In the genomic region with DNA sequence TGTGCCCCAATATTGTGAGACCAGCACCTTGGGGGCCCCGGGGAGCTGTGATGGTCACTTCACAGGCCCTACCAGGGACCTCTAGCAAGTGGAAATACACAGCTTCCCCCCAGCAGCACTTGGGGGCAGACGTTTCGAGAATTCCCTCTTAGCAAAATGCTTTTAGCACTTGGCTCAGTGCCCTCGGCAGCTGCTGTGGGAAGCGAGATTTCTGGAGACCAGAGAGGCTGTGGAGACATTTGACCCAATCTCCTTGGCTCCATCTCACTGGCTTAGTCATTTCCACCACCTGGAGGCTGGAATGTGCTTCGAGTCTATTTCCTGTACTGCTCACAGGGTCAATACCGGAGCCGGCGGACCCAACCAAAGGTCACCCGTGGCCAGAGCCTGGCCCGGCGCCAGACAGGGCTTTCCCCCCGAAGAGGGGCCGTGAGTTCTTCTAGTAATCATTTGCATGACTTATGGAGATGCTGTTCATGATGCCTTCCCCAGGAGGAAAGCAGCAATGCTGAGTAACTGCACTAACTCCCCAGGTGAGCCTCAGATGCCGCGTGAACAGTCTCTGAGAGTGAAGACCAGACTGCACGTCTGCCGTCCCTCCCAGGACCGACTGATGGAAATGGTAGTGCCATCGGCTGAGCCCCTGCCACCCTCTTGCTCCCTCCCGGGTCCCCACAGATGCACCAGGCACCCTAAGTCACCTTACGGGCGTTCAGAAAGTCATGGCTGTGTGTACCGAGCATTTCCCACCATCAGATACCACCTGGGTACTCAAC, we compare ENCODE assay signal across 1 cellular context.
TF ChIP-seq lines count a peak whose summit lies in the region.

No MANE protein-coding gene starts in this region.

TF ChIP-seq in HepG2, 621 proteins besides CTCF, POLR2A, EP300 and RAD21 (continued from another document and continues in another):
- TF ChIP-seq, protein P1, sequence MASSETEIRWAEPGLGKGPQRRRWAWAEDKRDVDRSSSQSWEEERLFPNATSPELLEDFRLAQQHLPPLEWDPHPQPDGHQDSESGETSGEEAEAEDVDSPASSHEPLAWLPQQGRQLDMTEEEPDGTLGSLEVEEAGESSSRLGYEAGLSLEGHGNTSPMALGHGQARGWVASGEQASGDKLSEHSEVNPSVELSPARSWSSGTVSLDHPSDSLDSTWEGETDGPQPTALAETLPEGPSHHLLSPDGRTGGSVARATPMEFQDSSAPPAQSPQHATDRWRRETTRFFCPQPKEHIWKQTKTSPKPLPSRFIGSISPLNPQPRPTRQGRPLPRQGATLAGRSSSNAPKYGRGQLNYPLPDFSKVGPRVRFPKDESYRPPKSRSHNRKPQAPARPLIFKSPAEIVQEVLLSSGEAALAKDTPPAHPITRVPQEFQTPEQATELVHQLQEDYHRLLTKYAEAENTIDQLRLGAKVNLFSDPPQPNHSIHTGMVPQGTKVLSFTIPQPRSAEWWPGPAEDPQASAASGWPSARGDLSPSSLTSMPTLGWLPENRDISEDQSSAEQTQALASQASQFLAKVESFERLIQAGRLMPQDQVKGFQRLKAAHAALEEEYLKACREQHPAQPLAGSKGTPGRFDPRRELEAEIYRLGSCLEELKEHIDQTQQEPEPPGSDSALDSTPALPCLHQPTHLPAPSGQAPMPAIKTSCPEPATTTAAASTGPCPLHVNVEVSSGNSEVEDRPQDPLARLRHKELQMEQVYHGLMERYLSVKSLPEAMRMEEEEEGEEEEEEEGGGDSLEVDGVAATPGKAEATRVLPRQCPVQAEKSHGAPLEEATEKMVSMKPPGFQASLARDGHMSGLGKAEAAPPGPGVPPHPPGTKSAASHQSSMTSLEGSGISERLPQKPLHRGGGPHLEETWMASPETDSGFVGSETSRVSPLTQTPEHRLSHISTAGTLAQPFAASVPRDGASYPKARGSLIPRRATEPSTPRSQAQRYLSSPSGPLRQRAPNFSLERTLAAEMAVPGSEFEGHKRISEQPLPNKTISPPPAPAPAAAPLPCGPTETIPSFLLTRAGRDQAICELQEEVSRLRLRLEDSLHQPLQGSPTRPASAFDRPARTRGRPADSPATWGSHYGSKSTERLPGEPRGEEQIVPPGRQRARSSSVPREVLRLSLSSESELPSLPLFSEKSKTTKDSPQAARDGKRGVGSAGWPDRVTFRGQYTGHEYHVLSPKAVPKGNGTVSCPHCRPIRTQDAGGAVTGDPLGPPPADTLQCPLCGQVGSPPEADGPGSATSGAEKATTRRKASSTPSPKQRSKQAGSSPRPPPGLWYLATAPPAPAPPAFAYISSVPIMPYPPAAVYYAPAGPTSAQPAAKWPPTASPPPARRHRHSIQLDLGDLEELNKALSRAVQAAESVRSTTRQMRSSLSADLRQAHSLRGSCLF (CRISPR knock-in tag; IDR thresholded peaks at IDR 0.05; ENCODE audit: borderline replicate concordance), result no peak
- peak; percentile 31 for TF ChIP-seq U2AF1 (optimal IDR thresholded peaks at IDR 0.05; ENCODE audit: low read depth, low read length)
- TF ChIP-seq ATF1 (CRISPR knock-in tag; IDR thresholded peaks at IDR 0.05), result no peak
- TF ChIP-seq MYNN (CRISPR knock-in tag; IDR thresholded peaks at IDR 0.05; ENCODE audit: low read depth), result no peak
- TF ChIP-seq, protein P2, sequence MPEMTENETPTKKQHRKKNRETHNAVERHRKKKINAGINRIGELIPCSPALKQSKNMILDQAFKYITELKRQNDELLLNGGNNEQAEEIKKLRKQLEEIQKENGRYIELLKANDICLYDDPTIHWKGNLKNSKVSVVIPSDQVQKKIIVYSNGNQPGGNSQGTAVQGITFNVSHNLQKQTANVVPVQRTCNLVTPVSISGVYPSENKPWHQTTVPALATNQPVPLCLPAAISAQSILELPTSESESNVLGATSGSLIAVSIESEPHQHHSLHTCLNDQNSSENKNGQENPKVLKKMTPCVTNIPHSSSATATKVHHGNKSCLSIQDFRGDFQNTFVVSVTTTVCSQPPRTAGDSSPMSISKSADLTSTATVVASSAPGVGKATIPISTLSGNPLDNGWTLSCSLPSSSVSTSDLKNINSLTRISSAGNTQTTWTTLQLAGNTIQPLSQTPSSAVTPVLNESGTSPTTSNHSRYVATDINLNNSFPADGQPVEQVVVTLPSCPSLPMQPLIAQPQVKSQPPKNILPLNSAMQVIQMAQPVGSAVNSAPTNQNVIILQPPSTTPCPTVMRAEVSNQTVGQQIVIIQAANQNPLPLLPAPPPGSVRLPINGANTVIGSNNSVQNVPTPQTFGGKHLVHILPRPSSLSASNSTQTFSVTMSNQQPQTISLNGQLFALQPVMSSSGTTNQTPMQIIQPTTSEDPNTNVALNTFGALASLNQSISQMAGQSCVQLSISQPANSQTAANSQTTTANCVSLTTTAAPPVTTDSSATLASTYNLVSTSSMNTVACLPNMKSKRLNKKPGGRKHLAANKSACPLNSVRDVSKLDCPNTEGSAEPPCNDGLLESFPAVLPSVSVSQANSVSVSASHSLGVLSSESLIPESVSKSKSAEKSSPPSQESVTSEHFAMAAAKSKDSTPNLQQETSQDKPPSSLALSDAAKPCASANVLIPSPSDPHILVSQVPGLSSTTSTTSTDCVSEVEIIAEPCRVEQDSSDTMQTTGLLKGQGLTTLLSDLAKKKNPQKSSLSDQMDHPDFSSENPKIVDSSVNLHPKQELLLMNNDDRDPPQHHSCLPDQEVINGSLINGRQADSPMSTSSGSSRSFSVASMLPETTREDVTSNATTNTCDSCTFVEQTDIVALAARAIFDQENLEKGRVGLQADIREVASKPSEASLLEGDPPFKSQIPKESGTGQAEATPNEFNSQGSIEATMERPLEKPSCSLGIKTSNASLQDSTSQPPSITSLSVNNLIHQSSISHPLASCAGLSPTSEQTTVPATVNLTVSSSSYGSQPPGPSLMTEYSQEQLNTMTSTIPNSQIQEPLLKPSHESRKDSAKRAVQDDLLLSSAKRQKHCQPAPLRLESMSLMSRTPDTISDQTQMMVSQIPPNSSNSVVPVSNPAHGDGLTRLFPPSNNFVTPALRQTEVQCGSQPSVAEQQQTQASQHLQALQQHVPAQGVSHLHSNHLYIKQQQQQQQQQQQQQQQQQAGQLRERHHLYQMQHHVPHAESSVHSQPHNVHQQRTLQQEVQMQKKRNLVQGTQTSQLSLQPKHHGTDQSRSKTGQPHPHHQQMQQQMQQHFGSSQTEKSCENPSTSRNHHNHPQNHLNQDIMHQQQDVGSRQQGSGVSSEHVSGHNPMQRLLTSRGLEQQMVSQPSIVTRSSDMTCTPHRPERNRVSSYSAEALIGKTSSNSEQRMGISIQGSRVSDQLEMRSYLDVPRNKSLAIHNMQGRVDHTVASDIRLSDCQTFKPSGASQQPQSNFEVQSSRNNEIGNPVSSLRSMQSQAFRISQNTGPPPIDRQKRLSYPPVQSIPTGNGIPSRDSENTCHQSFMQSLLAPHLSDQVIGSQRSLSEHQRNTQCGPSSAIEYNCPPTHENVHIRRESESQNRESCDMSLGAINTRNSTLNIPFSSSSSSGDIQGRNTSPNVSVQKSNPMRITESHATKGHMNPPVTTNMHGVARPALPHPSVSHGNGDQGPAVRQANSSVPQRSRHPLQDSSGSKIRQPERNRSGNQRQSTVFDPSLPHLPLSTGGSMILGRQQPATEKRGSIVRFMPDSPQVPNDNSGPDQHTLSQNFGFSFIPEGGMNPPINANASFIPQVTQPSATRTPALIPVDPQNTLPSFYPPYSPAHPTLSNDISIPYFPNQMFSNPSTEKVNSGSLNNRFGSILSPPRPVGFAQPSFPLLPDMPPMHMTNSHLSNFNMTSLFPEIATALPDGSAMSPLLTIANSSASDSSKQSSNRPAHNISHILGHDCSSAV (CRISPR knock-in tag; IDR thresholded peaks at IDR 0.05; ENCODE audit: borderline replicate concordance), result no peak
- TF ChIP-seq, protein P3, sequence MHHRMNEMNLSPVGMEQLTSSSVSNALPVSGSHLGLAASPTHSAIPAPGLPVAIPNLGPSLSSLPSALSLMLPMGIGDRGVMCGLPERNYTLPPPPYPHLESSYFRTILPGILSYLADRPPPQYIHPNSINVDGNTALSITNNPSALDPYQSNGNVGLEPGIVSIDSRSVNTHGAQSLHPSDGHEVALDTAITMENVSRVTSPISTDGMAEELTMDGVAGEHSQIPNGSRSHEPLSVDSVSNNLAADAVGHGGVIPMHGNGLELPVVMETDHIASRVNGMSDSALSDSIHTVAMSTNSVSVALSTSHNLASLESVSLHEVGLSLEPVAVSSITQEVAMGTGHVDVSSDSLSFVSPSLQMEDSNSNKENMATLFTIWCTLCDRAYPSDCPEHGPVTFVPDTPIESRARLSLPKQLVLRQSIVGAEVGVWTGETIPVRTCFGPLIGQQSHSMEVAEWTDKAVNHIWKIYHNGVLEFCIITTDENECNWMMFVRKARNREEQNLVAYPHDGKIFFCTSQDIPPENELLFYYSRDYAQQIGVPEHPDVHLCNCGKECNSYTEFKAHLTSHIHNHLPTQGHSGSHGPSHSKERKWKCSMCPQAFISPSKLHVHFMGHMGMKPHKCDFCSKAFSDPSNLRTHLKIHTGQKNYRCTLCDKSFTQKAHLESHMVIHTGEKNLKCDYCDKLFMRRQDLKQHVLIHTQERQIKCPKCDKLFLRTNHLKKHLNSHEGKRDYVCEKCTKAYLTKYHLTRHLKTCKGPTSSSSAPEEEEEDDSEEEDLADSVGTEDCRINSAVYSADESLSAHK (CRISPR knock-in tag; IDR thresholded peaks at IDR 0.05; ENCODE audit: borderline replicate concordance), result no peak
- TF ChIP-seq TBL1XR1 (IDR thresholded peaks at IDR 0.05; ENCODE audit: borderline replicate concordance, low read length, partially characterized antibody), result no peak
- TF ChIP-seq, protein P4, sequence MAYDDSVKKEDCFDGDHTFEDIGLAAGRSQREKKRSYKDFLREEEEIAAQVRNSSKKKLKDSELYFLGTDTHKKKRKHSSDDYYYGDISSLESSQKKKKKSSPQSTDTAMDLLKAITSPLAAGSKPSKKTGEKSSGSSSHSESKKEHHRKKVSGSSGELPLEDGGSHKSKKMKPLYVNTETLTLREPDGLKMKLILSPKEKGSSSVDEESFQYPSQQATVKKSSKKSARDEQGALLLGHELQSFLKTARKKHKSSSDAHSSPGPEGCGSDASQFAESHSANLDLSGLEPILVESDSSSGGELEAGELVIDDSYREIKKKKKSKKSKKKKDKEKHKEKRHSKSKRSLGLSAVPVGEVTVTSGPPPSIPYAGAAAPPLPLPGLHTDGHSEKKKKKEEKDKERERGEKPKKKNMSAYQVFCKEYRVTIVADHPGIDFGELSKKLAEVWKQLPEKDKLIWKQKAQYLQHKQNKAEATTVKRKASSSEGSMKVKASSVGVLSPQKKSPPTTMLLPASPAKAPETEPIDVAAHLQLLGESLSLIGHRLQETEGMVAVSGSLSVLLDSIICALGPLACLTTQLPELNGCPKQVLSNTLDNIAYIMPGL (CRISPR knock-in tag; IDR thresholded peaks at IDR 0.05; ENCODE audit: borderline replicate concordance in 1 of 2, low read depth in 1 of 2), result peak; percentile 63 to 68
- no peak for TF ChIP-seq ATF7 (IDR thresholded peaks at IDR 0.05)
- TF ChIP-seq ATF7 (CRISPR knock-in tag; IDR thresholded peaks at IDR 0.05), result no peak
- TF ChIP-seq GATA4 (IDR thresholded peaks at IDR 0.05; ENCODE audit: borderline replicate concordance, low read depth), result no peak
- TF ChIP-seq, protein P5, sequence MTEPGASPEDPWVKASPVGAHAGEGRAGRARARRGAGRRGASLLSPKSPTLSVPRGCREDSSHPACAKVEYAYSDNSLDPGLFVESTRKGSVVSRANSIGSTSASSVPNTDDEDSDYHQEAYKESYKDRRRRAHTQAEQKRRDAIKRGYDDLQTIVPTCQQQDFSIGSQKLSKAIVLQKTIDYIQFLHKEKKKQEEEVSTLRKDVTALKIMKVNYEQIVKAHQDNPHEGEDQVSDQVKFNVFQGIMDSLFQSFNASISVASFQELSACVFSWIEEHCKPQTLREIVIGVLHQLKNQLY (CRISPR knock-in tag; IDR thresholded peaks at IDR 0.05), result peak; percentile 60; the same call in 1 of the 2 replicates
- no peak for TF ChIP-seq ZNF674 (CRISPR knock-in tag; IDR thresholded peaks at IDR 0.05; ENCODE audit: low read depth)
- peak; percentile 55; the same call in 1 of the 2 replicates for TF ChIP-seq KDM6A (CRISPR knock-in tag; IDR thresholded peaks at IDR 0.05; ENCODE audit: low read depth)
- TF ChIP-seq ZFP90 (CRISPR knock-in tag; IDR thresholded peaks at IDR 0.05; ENCODE audit: borderline replicate concordance), result no peak
- no peak for TF ChIP-seq ZFP41 (CRISPR knock-in tag; IDR thresholded peaks at IDR 0.05; ENCODE audit: borderline replicate concordance)
- TF ChIP-seq, protein P6, sequence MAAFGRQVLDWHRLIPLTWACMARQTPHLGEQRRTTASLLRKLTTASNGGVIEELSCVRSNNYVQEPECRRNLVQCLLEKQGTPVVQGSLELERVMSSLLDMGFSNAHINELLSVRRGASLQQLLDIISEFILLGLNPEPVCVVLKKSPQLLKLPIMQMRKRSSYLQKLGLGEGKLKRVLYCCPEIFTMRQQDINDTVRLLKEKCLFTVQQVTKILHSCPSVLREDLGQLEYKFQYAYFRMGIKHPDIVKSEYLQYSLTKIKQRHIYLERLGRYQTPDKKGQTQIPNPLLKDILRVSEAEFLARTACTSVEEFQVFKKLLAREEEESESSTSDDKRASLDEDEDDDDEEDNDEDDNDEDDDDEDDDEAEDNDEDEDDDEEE (CRISPR knock-in tag; IDR thresholded peaks at IDR 0.05), result no peak
- TF ChIP-seq NR3C1 (CRISPR knock-in tag; IDR thresholded peaks at IDR 0.05), result no peak
- TF ChIP-seq DMAP1 (CRISPR knock-in tag; IDR thresholded peaks at IDR 0.05), result no peak
- no peak for TF ChIP-seq POLR2AphosphoS2 (IDR thresholded peaks at IDR 0.05; ENCODE audit: low read depth, low read length)
- no peak for TF ChIP-seq SCMH1 (CRISPR knock-in tag; IDR thresholded peaks at IDR 0.05; ENCODE audit: borderline replicate concordance)
- no peak for TF ChIP-seq ZNF724P (CRISPR knock-in tag; IDR thresholded peaks at IDR 0.05; ENCODE audit: borderline replicate concordance)
- TF ChIP-seq ZNF367 (CRISPR knock-in tag; IDR thresholded peaks at IDR 0.05; ENCODE audit: borderline replicate concordance), result no peak
- TF ChIP-seq, protein P7, sequence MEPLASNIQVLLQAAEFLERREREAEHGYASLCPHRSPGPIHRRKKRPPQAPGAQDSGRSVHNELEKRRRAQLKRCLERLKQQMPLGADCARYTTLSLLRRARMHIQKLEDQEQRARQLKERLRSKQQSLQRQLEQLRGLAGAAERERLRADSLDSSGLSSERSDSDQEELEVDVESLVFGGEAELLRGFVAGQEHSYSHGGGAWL (CRISPR knock-in tag; IDR thresholded peaks at IDR 0.05), result no peak
- TF ChIP-seq ZNF263 (CRISPR knock-in tag; IDR thresholded peaks at IDR 0.05), result no peak
- TF ChIP-seq ZNF3 (CRISPR knock-in tag; IDR thresholded peaks at IDR 0.05), result 0 out of 2 replicates have a peak, but pooled peaks have one; percentile 33
- peak; percentile 52; the same call in 1 of the 2 replicates for TF ChIP-seq RCOR2 (CRISPR knock-in tag; IDR thresholded peaks at IDR 0.05)
- no peak for TF ChIP-seq PCBP2 (optimal IDR thresholded peaks at IDR 0.05; ENCODE audit: low read depth, low read length, poor library complexity, severe bottlenecking)
- TF ChIP-seq PRMT3 (CRISPR knock-in tag; IDR thresholded peaks at IDR 0.05; ENCODE audit: borderline replicate concordance, low read depth), result no peak
- peak; percentile 89 for TF ChIP-seq ETV5 (CRISPR knock-in tag; IDR thresholded peaks at IDR 0.05; ENCODE audit: borderline replicate concordance)
- TF ChIP-seq, protein P8, sequence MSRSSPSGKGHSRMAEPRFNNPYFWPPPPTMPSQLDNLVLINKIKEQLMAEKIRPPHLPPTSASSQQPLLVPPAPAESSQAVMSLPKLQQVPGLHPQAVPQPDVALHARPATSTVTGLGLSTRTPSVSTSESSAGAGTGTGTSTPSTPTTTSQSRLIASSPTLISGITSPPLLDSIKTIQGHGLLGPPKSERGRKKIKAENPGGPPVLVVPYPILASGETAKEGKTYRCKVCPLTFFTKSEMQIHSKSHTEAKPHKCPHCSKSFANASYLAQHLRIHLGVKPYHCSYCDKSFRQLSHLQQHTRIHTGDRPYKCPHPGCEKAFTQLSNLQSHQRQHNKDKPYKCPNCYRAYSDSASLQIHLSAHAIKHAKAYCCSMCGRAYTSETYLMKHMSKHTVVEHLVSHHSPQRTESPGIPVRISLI (CRISPR knock-in tag; IDR thresholded peaks at IDR 0.05; ENCODE audit: borderline replicate concordance), result no peak
- no peak for TF ChIP-seq AGO2 (optimal IDR thresholded peaks at IDR 0.05; ENCODE audit: low read depth, low read length)
